11 cellular contexts compared by ENCODE assay signal in the genomic region with DNA sequence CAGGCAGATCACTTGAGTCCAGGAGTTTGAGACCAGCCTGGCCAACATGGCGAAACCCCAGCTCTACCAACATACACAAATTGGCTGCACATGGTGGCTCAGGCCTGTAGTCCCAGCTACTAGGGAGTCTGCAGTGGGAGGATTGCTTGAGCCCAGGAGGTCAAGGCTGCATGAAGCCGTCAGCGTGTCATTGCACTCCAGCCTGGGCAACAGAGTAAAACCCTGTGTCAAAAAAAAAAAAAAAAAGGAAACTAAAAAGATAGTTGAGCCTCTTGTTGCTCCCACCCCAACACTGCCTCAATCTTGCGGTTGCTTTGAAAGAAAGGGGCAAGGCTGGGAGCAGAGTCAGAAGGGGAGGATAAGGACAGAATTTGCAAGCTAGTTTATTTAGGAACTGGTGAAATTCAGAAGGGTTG.
DNase-seq lines count a peak whose midpoint lies in the region; ATAC-seq, FAIRE-seq and TF ChIP-seq lines count a peak whose summit lies in the region.
"Had no signal": no experiment of that assay in that cellular context is flagged by ENCODE, and none has a peak within 500 bp of the region (broad histone marks: within the 10 kb centered on the region; RNA-seq: fewer than 3 reads in every experiment).

No MANE protein-coding gene starts in this region.

- H3K23me2 ChIP-seq in H1 (ENCODE audit: low read depth, low read length), result no peaks in the 10 kb centered on the region

- TF ChIP-seq POLR2A in H1 (IDR thresholded peaks at IDR 0.05; ENCODE audit: control extremely low read depth in 1 of 2, low read depth in 2 of 2, low read length in 2 of 2), result no peak
- no peak for TF ChIP-seq POLR2A in sigmoid colon (IDR thresholded peaks at IDR 0.05)

- CTCF ChIA-PET in H1 (lab: Charles Lee; ENCODE audit: partially characterized antibody), result interaction anchor here (0.6 to 13.5 kb wide), 73 partner anchors 9 to 475 kb away, joined by 3 to 265 read pairs (median 5); a partner anchor contains a TSS

- TF ChIP-seq RAD21 in H1 (IDR thresholded peaks at IDR 0.05 in 1 of 2, conservative IDR thresholded peaks at IDR 0.05 in 1 of 2; ENCODE audit: low read depth in 2 of 2, low read length in 2 of 2), result no peak

- H2AFZ ChIP-seq in GM23338 (peak overlapping the region; percentile 76), H1 (ENCODE audit: low read length) (peak overlapping the region; percentile 91)

- peak overlapping the region; percentile 24; the same call in 1 of the 2 replicates for H3K4me3 ChIP-seq in GM23338
- no peak overlapping the region for H3K4me3 ChIP-seq in NT2/D1 (ENCODE audit: insufficient read length, low read depth)
- no peak overlapping the region for H3K4me3 ChIP-seq in H1 (ENCODE audit: extremely low read depth in 1 of 4, insufficient read depth in 2 of 4, low read depth in 3 of 4, low read length in 4 of 4)
- H3K4me3 ChIP-seq in sigmoid colon, result no peak overlapping the region
- H3K4me3 ChIP-seq: right atrium auricular region had no signal

- 0 out of 2 replicates have a peak, but pooled peaks cover 3% of the 10 kb centered on the region for H3F3A ChIP-seq in GM23338 (replicated peaks; ENCODE audit: low read depth)

- H3K27ac Mint-ChIP-seq in GM23338, result no peak overlapping the region
- H3K27ac Mint-ChIP-seq: activated naive CD4-positive, alpha-beta T cell treated with anti-CD3 and anti-CD28 coated beads, Interleukin-2, amount 50 U/mL, for 72 hours; stimulated activated effector memory CD8-positive, alpha-beta T cell treated with anti-CD3 and anti-CD28 coated beads, Interleukin-12 subunit alpha, Interleukin-12 subunit beta, amount 100 ng/mL, for 72 hours had no signal

- H3K4me3 Mint-ChIP-seq in GM23338, result peak overlapping the region; percentile 36; the same call in 2 of the 3 replicates
- H3K4me3 Mint-ChIP-seq: stimulated activated effector memory CD8-positive, alpha-beta T cell treated with anti-CD3 and anti-CD28 coated beads, Interleukin-12 subunit alpha, Interleukin-12 subunit beta, amount 100 ng/mL, for 72 hours had no signal

- no peaks in the 10 kb centered on the region for H3K79me2 ChIP-seq in GM23338 (replicated peaks; ENCODE audit: insufficient read depth)
- H3K79me2 ChIP-seq in H1 (ENCODE audit: control insufficient read depth in 1 of 2, insufficient read depth in 2 of 2, low read length in 2 of 2), result no peaks in the 10 kb centered on the region

- no peak for DNase-seq in GM23338 (ENCODE audit: low spot score)
- no peak for DNase-seq in NT2/D1 (ENCODE audit: low read depth, low spot score)
- no peak for DNase-seq in H1 (ENCODE audit: low read depth in 1 of 2, low spot score in 2 of 2)
- no peak for DNase-seq in sciatic nerve (ENCODE audit: low spot score)
- DNase-seq in NCI-H1417 treated with DMSO at 0.1 percent for 48 hours (lab: John Stamatoyannopoulos, UW), result no peak
- DNase-seq in NCI-H1436 treated with DMSO at 0.1 percent for 48 hours (lab: John Stamatoyannopoulos, UW), result no peak
- no peak for DNase-seq in sigmoid colon

- H3K4me1 Mint-ChIP-seq in GM23338, result peaks cover 8% of the 10 kb centered on the region

- no peak overlapping the region for H2AK5ac ChIP-seq in H1 (ENCODE audit: low read depth, low read length)

- H3K79me1 ChIP-seq in H1 (ENCODE audit: low read depth, low read length), result no peaks in the 10 kb centered on the region

- H3K27me3 ChIP-seq in GM23338 (ENCODE audit: insufficient read depth) (no peaks in the 10 kb centered on the region), NT2/D1 (ENCODE audit: insufficient read depth, insufficient read length) (no peaks in the 10 kb centered on the region), H1 (replicated peaks in 1 of 4; ENCODE audit: control insufficient read depth in 3 of 4, extremely low read depth in 1 of 4, insufficient read depth in 3 of 4, low read length in 3 of 4) (no peaks in the 10 kb centered on the region), sigmoid colon (no peaks in the 10 kb centered on the region)
- H3K27me3 ChIP-seq: right atrium auricular region had no signal

- H3K27me3 Mint-ChIP-seq in GM23338 (ENCODE audit: insufficient read depth, low read depth, poor library complexity), result peaks cover 18% of the 10 kb centered on the region

- peak overlapping the region; percentile 44; the same call in 1 of the 2 replicates for H2BK12ac ChIP-seq in H1 (ENCODE audit: low read depth, low read length)

- H4K8ac ChIP-seq in H1 (ENCODE audit: extremely low read depth, insufficient read depth, low read length), result no peak overlapping the region

- no peak overlapping the region for H3K14ac ChIP-seq in H1 (ENCODE audit: insufficient read length)

- H4K20me1 ChIP-seq in GM23338 (replicated peaks; ENCODE audit: insufficient read depth) (no peaks in the 10 kb centered on the region), H1 (replicated peaks in 1 of 2; ENCODE audit: control insufficient read depth in 1 of 2, insufficient read depth in 2 of 2, low read length in 2 of 2) (no peaks in the 10 kb centered on the region)

- peak overlapping the region; percentile 91 for H2BK20ac ChIP-seq in H1 (ENCODE audit: low read length)

- no peaks in the 10 kb centered on the region for H3K36me3 ChIP-seq in GM23338 (ENCODE audit: insufficient read depth)
- H3K36me3 ChIP-seq in NT2/D1 (ENCODE audit: insufficient read depth, insufficient read length, low read length), result no peaks in the 10 kb centered on the region
- no peaks in the 10 kb centered on the region for H3K36me3 ChIP-seq in H1 (ENCODE audit: control insufficient read depth in 2 of 4, insufficient read depth in 4 of 4, low read length in 3 of 4)
- no peaks in the 10 kb centered on the region for H3K36me3 ChIP-seq in sigmoid colon
- H3K36me3 ChIP-seq: right atrium auricular region had no signal

- TF ChIP-seq EP300 in H1 (IDR thresholded peaks at IDR 0.05; ENCODE audit: borderline replicate concordance in 1 of 2, low read depth in 2 of 2, low read length in 2 of 2), result no peak
- no peak for TF ChIP-seq EP300 in sigmoid colon (IDR thresholded peaks at IDR 0.05)

- no peak overlapping the region for H2BK120ac ChIP-seq in H1 (replicated peaks; ENCODE audit: low read depth, low read length)

- H3K36me3 Mint-ChIP-seq in GM23338 (ENCODE audit: low read depth), result no peaks in the 10 kb centered on the region
- H3K36me3 Mint-ChIP-seq: activated naive CD4-positive, alpha-beta T cell treated with anti-CD3 and anti-CD28 coated beads, Interleukin-2, amount 50 U/mL, for 72 hours; stimulated activated effector memory CD8-positive, alpha-beta T cell treated with anti-CD3 and anti-CD28 coated beads, Interleukin-12 subunit alpha, Interleukin-12 subunit beta, amount 100 ng/mL, for 72 hours had no signal

- no peaks in the 10 kb centered on the region; the same call in 2 of the 3 replicates for H3K9me3 Mint-ChIP-seq in GM23338
- H3K9me3 Mint-ChIP-seq: activated naive CD4-positive, alpha-beta T cell treated with anti-CD3 and anti-CD28 coated beads, Interleukin-2, amount 50 U/mL, for 72 hours; stimulated activated effector memory CD8-positive, alpha-beta T cell treated with anti-CD3 and anti-CD28 coated beads, Interleukin-12 subunit alpha, Interleukin-12 subunit beta, amount 100 ng/mL, for 72 hours had no signal

- H3K4me2 ChIP-seq in GM23338 (peak overlapping the region; percentile 63), H1 (ENCODE audit: insufficient read depth in 1 of 2, low read depth in 2 of 2, low read length in 2 of 2) (no peak overlapping the region)

- H3K9ac ChIP-seq in NT2/D1 (ENCODE audit: insufficient read length, low read depth) (peak overlapping the region; percentile 36), H1 (replicated peaks in 1 of 4; ENCODE audit: extremely low read depth in 1 of 4, low read depth in 3 of 4, low read length in 3 of 4) (no peak overlapping the region)

- TF ChIP-seq CTCF in GM23338 (conservative IDR thresholded peaks at IDR 0.05; ENCODE audit: low read depth in 2 of 2) (no peak), H1 (IDR thresholded peaks at IDR 0.05; ENCODE audit: control extremely low read depth in 1 of 3, insufficient read depth in 1 of 3, low read depth in 1 of 3, low read length in 3 of 3) (no peak), sigmoid colon (IDR thresholded peaks at IDR 0.05) (no peak)

- POLR2A ChIA-PET in H1 (lab: Charles Lee; ENCODE audit: partially characterized antibody), result interaction anchor here (0.9 kb wide), 1 partner anchor 13 kb away, joined by 3 read pairs; no protein-coding TSS in a partner anchor

- peak overlapping the region; percentile 36; the same call in 1 of the 2 replicates for H3K18ac ChIP-seq in H1 (ENCODE audit: extremely low read depth, low read length)

- H3K4me1 ChIP-seq in GM23338 (ENCODE audit: insufficient read depth), result peaks cover 4% of the 10 kb centered on the region
- H3K4me1 ChIP-seq in NT2/D1 (ENCODE audit: insufficient read depth, insufficient read length), result peaks cover 4% of the 10 kb centered on the region
- H3K4me1 ChIP-seq in H1 (replicated peaks in 1 of 4; ENCODE audit: control insufficient read depth in 3 of 4, insufficient read depth in 4 of 4, low read length in 3 of 4), result peaks cover 0 to 7% (median 0%) of the 10 kb centered on the region in 4 experiments; a peak in 3 of 7 replicates
- peaks cover 0 to 22% (median 18%) of the 10 kb centered on the region in 4 donors for H3K4me1 ChIP-seq in sigmoid colon

- H3K23ac ChIP-seq in H1 (ENCODE audit: insufficient read length), result no peak overlapping the region

- no peak for ATAC-seq in GM23338
- ATAC-seq in sciatic nerve, result peak; percentile 50
- no peak for ATAC-seq in HG02852 (IDR thresholded peaks at IDR 0.05; ENCODE audit: unreplicated experiment)

- WGBS in H1 (ENCODE audit: extremely low coverage in 1 of 2, insufficient coverage in 1 of 2, insufficient read length in 1 of 2, insufficient replicate concordance in 2 of 2, low coverage in 1 of 2, low lambda C conversion rate in 2 of 2, missing lambda C conversion rate in 1 of 2), 2 experiments, result 87% methylated on average over 4 of the region's 4 CpGs; no CpG with 5 or more reads in 1 of the 2 experiments
- WGBS in sigmoid colon, 2 donors, result 93 to 94% methylated on average over 4 of the region's 4 CpGs

- no peak overlapping the region for H3K4ac ChIP-seq in H1 (replicated peaks; ENCODE audit: insufficient read length, low read depth, low read length)

- H3K9me3 ChIP-seq in NT2/D1 (ENCODE audit: insufficient read depth, low read length), result no peaks in the 10 kb centered on the region
- H3K9me3 ChIP-seq in H1 (ENCODE audit: insufficient read depth in 2 of 2, low read depth in 1 of 2, low read length in 1 of 2), result no peaks in the 10 kb centered on the region
- no peaks in the 10 kb centered on the region for H3K9me3 ChIP-seq in sigmoid colon
- H3K9me3 ChIP-seq: right atrium auricular region had no signal

- no peak overlapping the region for H4K5ac ChIP-seq in H1 (ENCODE audit: insufficient read length, low read depth, low read length)

- no peak overlapping the region for H4K91ac ChIP-seq in H1 (replicated peaks; ENCODE audit: insufficient read length, low read length)

- H3K27ac ChIP-seq in GM23338 (ENCODE audit: low read depth) (no peak overlapping the region), H1 (ENCODE audit: low read depth, low read length) (no peak overlapping the region), sigmoid colon (no peak overlapping the region)
- H3K27ac ChIP-seq: right atrium auricular region had no signal

- no peak overlapping the region for H3K56ac ChIP-seq in H1 (replicated peaks; ENCODE audit: insufficient read length, low read depth, low read length)

- H2BK15ac ChIP-seq in H1 (ENCODE audit: low read length), result 0 out of 2 replicates have a peak overlapping the region, but pooled peaks have one; percentile 12

- no peak for FAIRE-seq in H1 (lab: Jason Lieb, UNC)

- H2BK5ac ChIP-seq in H1 (ENCODE audit: low read depth, low read length), result no peak overlapping the region

- intact Hi-C loops in sciatic nerve (cut with DNase I) (loop anchor here (5.0 kb wide), 1 partner anchor 390 kb away; no protein-coding TSS in a partner anchor), sigmoid colon (cut with DNase I) (loop anchor here (1.0 to 5.0 kb wide), 3 partner anchors 35 to 282 kb away; no protein-coding TSS in a partner anchor)

- H3K9me2 ChIP-seq in GM23338 (ENCODE audit: insufficient read depth), result no peaks in the 10 kb centered on the region
